10 cellular contexts compared by ENCODE assay signal in genomic region chr17:9183297-9183696, GRCh38.
"Had no signal": no experiment of that assay in that cellular context is flagged by ENCODE, and none has a peak within 500 bp of the region (broad histone marks: within the 10 kb centered on the region; RNA-seq: fewer than 3 reads in every experiment).

No MANE protein-coding gene starts in this region.

- DNase-seq: activated effector memory CD4-positive, alpha-beta T cell treated with anti-CD3 and anti-CD28 coated beads, Interleukin-2, amount 50 U/mL, for 16 hours; activated T-cell treated with anti-CD3 and anti-CD28 coated beads, Interleukin-2, amount 50 U/mL, for 4 hours; esophagus squamous epithelium; foreskin fibroblast; left colon; naive thymus-derived CD4-positive, alpha-beta T cell had no signal

- H3K4me3 Mint-ChIP-seq: activated T-cell treated with anti-CD3 and anti-CD28 coated beads, Interleukin-2, amount 50 U/mL, for 4 hours had no signal

- H3K4me3 ChIP-seq: ascending aorta, esophagus squamous epithelium, right atrium auricular region, skin epidermis had no signal

- H3K27ac ChIP-seq: ascending aorta, right atrium auricular region, VCaP had no signal

- ATAC-seq: activated T-cell treated with anti-CD3 and anti-CD28 coated beads, Interleukin-2, amount 50 U/mL, for 4 hours; left colon; naive thymus-derived CD4-positive, alpha-beta T cell had no signal

- H3K27ac Mint-ChIP-seq: naive thymus-derived CD4-positive, alpha-beta T cell had no signal

- H3K27me3 ChIP-seq: ascending aorta, esophagus squamous epithelium, right atrium auricular region had no signal

- H3K9me3 ChIP-seq: ascending aorta, esophagus squamous epithelium, right atrium auricular region had no signal

- H3K4me1 Mint-ChIP-seq: naive thymus-derived CD4-positive, alpha-beta T cell had no signal

- H3K9me3 Mint-ChIP-seq: activated T-cell treated with anti-CD3 and anti-CD28 coated beads, Interleukin-2, amount 50 U/mL, for 4 hours; naive thymus-derived CD4-positive, alpha-beta T cell had no signal
